Comparison of ENCODE assay signal across 8 cellular contexts in genomic region chr16:31333686-31334649, GRCh38. TPM values are rescaled to one million over a fixed set of nuclear protein-coding genes. Genes with fewer than 3 reads are reported as not detected.
DNase-seq lines count a peak whose midpoint lies in the region; ATAC-seq and TF ChIP-seq lines count a peak whose summit lies in the region.

No MANE protein-coding gene starts in this region.

- H3K27me3 Mint-ChIP-seq in T-helper 17 cell = peaks cover 51% of the 10 kb centered on the region

- DNase-seq in Right ventricle myocardium inferior (ENCODE audit: missing footprints) = no peak
- no peak for DNase-seq in cardiac septum (ENCODE audit: low spot score)
- DNase-seq in HL-60 (ENCODE audit: low read depth in 1 of 2, low spot score in 1 of 2) = peak in 1 of 2 experiments; percentile 62
- no peak for DNase-seq in T-helper 17 cell
- no peak for DNase-seq in heart right ventricle
- DNase-seq in testis = peak; percentile 41
- no peak for DNase-seq in aorta

- intact Hi-C loops in Right ventricle myocardium inferior (cut with DNase I) (no loop called here), cardiac septum (cut with DNase I) (no loop called here), heart right ventricle (cut with DNase I) (loop anchor here in 1 of 10 donors (10.0 kb wide), 1 partner anchor 349 kb away; the partner anchor contains the start of gene HSD3B7), testis (cut with DNase I; ENCODE audit: low total_unique reads) (no loop called here), aorta (cut with DNase I) (no loop called here)

- no peak overlapping the region for H3K4me3 Mint-ChIP-seq in T-helper 17 cell

- H3K27me3 ChIP-seq in HL-60 (ENCODE audit: insufficient read depth, poor library complexity, severe bottlenecking) (peaks cover 8% of the 10 kb centered on the region), heart right ventricle (peaks cover 6 to 81% (median 64%) of the 10 kb centered on the region in 7 donors), testis (no peaks in the 10 kb centered on the region), aorta (ENCODE audit: control insufficient read depth in 1 of 2, insufficient read depth in 2 of 2, low read length in 1 of 2) (no peaks in the 10 kb centered on the region)

- TF ChIP-seq CTCF in HL-60 (IDR thresholded peaks at IDR 0.05; ENCODE audit: insufficient read depth, low read length) (peak; percentile 46), heart right ventricle (IDR thresholded peaks at IDR 0.05) (peak in 7 of 9 donors; percentile 12 to 44 (median 25)), testis (IDR thresholded peaks at IDR 0.05) (peak in 2 of 3 experiments; percentile 22 to 33)

- peaks cover 0 to 18% (median 0%) of the 10 kb centered on the region in 9 donors for H3K36me3 ChIP-seq in heart right ventricle
- H3K36me3 ChIP-seq in testis (ENCODE audit: low read depth, missing control alignments) = no peaks in the 10 kb centered on the region
- H3K36me3 ChIP-seq in aorta (ENCODE audit: control insufficient read depth in 1 of 2, insufficient read depth in 2 of 2, low read length in 1 of 2) = no peaks in the 10 kb centered on the region

- no peak for TF ChIP-seq POLR2A in testis (IDR thresholded peaks at IDR 0.05)

- H3K4me1 Mint-ChIP-seq in T-helper 17 cell = peaks cover 19% of the 10 kb centered on the region

- H3K9me3 ChIP-seq in T-helper 17 cell (ENCODE audit: control insufficient read depth, low read length, poor library complexity, severe bottlenecking) = no peaks in the 10 kb centered on the region
- no peaks in the 10 kb centered on the region for H3K9me3 ChIP-seq in heart right ventricle
- H3K9me3 ChIP-seq in testis = no peaks in the 10 kb centered on the region
- H3K9me3 ChIP-seq in aorta (ENCODE audit: control insufficient read depth, low read length) = peaks cover 2% of the 10 kb centered on the region

- peaks cover 0 to 5% (median 0%) of the 10 kb centered on the region in 9 donors for H3K4me1 ChIP-seq in heart right ventricle
- H3K4me1 ChIP-seq in testis = no peaks in the 10 kb centered on the region
- H3K4me1 ChIP-seq in aorta (ENCODE audit: control insufficient read depth in 1 of 2, insufficient read depth in 2 of 2, low read length in 2 of 2) = no peaks in the 10 kb centered on the region

- H3K36me3 Mint-ChIP-seq in T-helper 17 cell (ENCODE audit: low read depth) = peaks cover 6% of the 10 kb centered on the region

- peak overlapping the region; percentile 75 for H3K27ac Mint-ChIP-seq in T-helper 17 cell

- no peak overlapping the region for H3K4me3 ChIP-seq in HL-60 (replicated peaks; ENCODE audit: insufficient read depth, low read length)
- no peak overlapping the region for H3K4me3 ChIP-seq in heart right ventricle
- H3K4me3 ChIP-seq in testis = no peak overlapping the region
- no peak overlapping the region for H3K4me3 ChIP-seq in aorta (ENCODE audit: low read length in 2 of 2)

- ATAC-seq in Right ventricle myocardium inferior = peak; percentile 28
- ATAC-seq in T-helper 17 cell = peak; percentile 78
- ATAC-seq in heart right ventricle = peak in 5 of 8 donors; percentile 43 to 58 (median 48)
- no peak for ATAC-seq in GM18517 (IDR thresholded peaks at IDR 0.05; ENCODE audit: unreplicated experiment)
- no peak for ATAC-seq in aorta (ENCODE audit: low FRiP score)

- no peak overlapping the region for H3K27ac ChIP-seq in HL-60 (replicated peaks)
- no peak overlapping the region for H3K27ac ChIP-seq in heart right ventricle
- no peak overlapping the region for H3K27ac ChIP-seq in testis
- no peak overlapping the region for H3K27ac ChIP-seq in aorta (ENCODE audit: low read depth in 1 of 2, low read length in 2 of 2)

- 7 to 11% methylated on average over 5 of the region's 5 CpGs for WGBS in heart right ventricle, 2 donors
- WGBS in testis, 2 donors = 31 to 46% methylated on average over 5 of the region's 5 CpGs
- WGBS in aorta, 2 donors = 17 to 19% methylated on average over 5 of the region's 5 CpGs

RNA-seq across cellular contexts. Expression of gene ITGAX, which starts 21.0 kb away (rescaled TPM):
- 2.2 TPM for total RNA-seq in Right ventricle myocardium inferior
- total RNA-seq in cardiac septum = 5.9 TPM
- 10 to 100 TPM in 1 of 2 donors, 1 to 10 TPM in 1; 4.6 to 16.0 TPM for total RNA-seq in T-helper 17 cell
- total RNA-seq in heart right ventricle = 10 to 100 TPM in 1 of 10 donors, 1 to 10 TPM in 7, under 1 TPM in 2; 0.79 to 18.5 (median 2.2) TPM
- polyA plus RNA-seq in heart right ventricle = 1 to 10 TPM; 1.3 to 1.6 TPM
- total RNA-seq in testis = 1 to 10 TPM in 1 of 2 donors, under 1 TPM in 1; 0.63 to 2.8 TPM
- polyA plus RNA-seq in testis (ENCODE audit: insufficient read depth, low read depth, low replicate concordance) = 3.4 TPM
- total RNA-seq in aorta = 10 to 100 TPM; 25.0 to 27.0 TPM
- 1 to 10 TPM in 1 of 2 donors, under 1 TPM in 1; 0.79 to 5.1 TPM for polyA plus RNA-seq in aorta

RNA-seq across cellular contexts. Expression of gene ITGAD, which starts 59.2 kb away (rescaled TPM):
- total RNA-seq in Right ventricle myocardium inferior (0.11 TPM), cardiac septum (not detected), T-helper 17 cell (not detected), heart right ventricle (under 1 TPM in 1 of 10 donors, not detected in 9; 0.39 TPM), testis (under 1 TPM in 1 of 2 donors, not detected in 1; 0.19 TPM), aorta (under 1 TPM; 0.45 to 0.54 TPM)
- polyA plus RNA-seq in heart right ventricle (under 1 TPM in 1 of 2 donors, not detected in 1; 0.01 TPM), testis (ENCODE audit: insufficient read depth, low read depth, low replicate concordance) (not detected), aorta (under 1 TPM in 1 of 2 donors, not detected in 1; 0.63 TPM)

Comparison
In these comparisons a context has a peak if more than half of its experiments do, and no peak if none do; other contexts are left out.
1. ATAC-seq: peak in Right ventricle myocardium inferior (single experiment), T-helper 17 cell (single experiment) and heart right ventricle (5 of 8); none in GM18517 (single experiment) and aorta (single experiment).
2. Peak in every context shown above with its lines, with median percentiles within 50 percentile points of each other: CTCF ChIP-seq.